ENCODE assay signal across 1 cellular context in the genomic region with DNA sequence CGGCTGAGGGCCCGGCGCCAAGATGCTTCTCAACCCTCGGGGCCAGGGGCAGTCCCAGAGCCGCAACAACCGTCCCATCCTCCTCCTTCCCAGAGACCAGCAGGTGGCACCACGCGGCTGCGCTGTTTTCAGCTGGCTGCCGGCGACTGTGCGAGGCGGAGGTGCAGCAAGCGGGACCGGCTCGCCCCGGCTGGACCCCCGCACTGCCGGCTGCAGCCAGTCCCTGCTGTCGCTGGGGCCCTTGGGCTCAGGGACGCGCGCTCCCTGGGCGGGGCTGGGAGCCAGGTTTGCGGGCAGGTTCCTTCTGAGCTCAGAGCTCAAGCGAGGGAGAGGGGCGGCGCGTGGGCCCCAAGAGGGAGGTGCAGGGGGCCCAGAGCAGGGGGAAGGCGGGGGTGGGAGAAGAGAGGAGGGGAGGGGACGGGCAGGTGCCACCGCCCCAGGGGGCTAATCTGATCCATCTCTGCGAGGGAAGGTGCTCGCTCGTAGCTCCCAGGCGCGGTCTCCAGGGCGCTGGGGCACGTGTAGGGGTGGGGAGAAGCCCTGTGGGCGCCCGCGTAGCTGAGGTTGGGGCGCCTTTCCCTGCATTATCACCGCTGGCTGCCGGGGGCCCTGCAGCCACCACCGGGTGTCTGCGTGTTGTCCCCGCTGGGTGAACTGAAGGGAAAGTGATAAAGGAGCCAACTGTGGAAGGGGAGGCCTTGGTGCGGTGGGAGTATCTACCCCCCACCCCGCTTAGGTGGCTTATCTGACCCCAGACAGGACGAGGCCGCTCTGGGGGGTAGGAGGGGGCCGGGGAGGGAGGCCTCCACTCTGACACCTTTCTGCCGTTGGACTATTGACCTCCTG.
TF ChIP-seq lines count a peak whose summit lies in the region.

No MANE protein-coding gene starts in this region.

TF ChIP-seq in HepG2, 621 proteins besides CTCF, POLR2A, EP300 and RAD21 (continued from another document and continues in another):
- TF ChIP-seq, protein P1, sequence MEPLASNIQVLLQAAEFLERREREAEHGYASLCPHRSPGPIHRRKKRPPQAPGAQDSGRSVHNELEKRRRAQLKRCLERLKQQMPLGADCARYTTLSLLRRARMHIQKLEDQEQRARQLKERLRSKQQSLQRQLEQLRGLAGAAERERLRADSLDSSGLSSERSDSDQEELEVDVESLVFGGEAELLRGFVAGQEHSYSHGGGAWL (CRISPR knock-in tag; IDR thresholded peaks at IDR 0.05), result peak; percentile 2; the same call in 1 of the 2 replicates
- TF ChIP-seq ZNF660 (CRISPR knock-in tag; IDR thresholded peaks at IDR 0.05; ENCODE audit: borderline replicate concordance, low read depth), result no peak
- TF ChIP-seq ZBTB33 (CRISPR knock-in tag; IDR thresholded peaks at IDR 0.05), result peak; percentile 52
- TF ChIP-seq SRSF9 (IDR thresholded peaks at IDR 0.05; ENCODE audit: borderline replicate concordance, insufficient read depth, low read depth, low read length, poor library complexity, severe bottlenecking), result no peak
- no peak for TF ChIP-seq ZNF589 (CRISPR knock-in tag; conservative IDR thresholded peaks at IDR 0.05)
- 0 out of 2 replicates have a peak, but pooled peaks have one; percentile 3 for TF ChIP-seq ZNF629 (CRISPR knock-in tag; conservative IDR thresholded peaks at IDR 0.05)
- TF ChIP-seq RARA (CRISPR knock-in tag; IDR thresholded peaks at IDR 0.05), result peak; percentile 41
- peak; percentile 99 for TF ChIP-seq UBTF (CRISPR knock-in tag; IDR thresholded peaks at IDR 0.05)
- TF ChIP-seq, protein P2, sequence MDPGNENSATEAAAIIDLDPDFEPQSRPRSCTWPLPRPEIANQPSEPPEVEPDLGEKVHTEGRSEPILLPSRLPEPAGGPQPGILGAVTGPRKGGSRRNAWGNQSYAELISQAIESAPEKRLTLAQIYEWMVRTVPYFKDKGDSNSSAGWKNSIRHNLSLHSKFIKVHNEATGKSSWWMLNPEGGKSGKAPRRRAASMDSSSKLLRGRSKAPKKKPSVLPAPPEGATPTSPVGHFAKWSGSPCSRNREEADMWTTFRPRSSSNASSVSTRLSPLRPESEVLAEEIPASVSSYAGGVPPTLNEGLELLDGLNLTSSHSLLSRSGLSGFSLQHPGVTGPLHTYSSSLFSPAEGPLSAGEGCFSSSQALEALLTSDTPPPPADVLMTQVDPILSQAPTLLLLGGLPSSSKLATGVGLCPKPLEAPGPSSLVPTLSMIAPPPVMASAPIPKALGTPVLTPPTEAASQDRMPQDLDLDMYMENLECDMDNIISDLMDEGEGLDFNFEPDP (CRISPR knock-in tag; conservative IDR thresholded peaks at IDR 0.05), result 0 out of 2 replicates have a peak, but pooled peaks have one; percentile 49
- no peak for TF ChIP-seq MIER2 (CRISPR knock-in tag; IDR thresholded peaks at IDR 0.05)
- no peak for TF ChIP-seq PRDM10 (CRISPR knock-in tag; IDR thresholded peaks at IDR 0.05; ENCODE audit: low read depth)
- TF ChIP-seq SOX5 (CRISPR knock-in tag; IDR thresholded peaks at IDR 0.05; ENCODE audit: borderline replicate concordance), result peak; percentile 49
- TF ChIP-seq TMF1 (CRISPR knock-in tag; IDR thresholded peaks at IDR 0.05; ENCODE audit: low read depth), result peak; percentile 54; the same call in 1 of the 2 replicates
- no peak; the same call in 1 of the 2 replicates for TF ChIP-seq IRF9 (CRISPR knock-in tag; IDR thresholded peaks at IDR 0.05; ENCODE audit: borderline replicate concordance)
- TF ChIP-seq, protein P3, sequence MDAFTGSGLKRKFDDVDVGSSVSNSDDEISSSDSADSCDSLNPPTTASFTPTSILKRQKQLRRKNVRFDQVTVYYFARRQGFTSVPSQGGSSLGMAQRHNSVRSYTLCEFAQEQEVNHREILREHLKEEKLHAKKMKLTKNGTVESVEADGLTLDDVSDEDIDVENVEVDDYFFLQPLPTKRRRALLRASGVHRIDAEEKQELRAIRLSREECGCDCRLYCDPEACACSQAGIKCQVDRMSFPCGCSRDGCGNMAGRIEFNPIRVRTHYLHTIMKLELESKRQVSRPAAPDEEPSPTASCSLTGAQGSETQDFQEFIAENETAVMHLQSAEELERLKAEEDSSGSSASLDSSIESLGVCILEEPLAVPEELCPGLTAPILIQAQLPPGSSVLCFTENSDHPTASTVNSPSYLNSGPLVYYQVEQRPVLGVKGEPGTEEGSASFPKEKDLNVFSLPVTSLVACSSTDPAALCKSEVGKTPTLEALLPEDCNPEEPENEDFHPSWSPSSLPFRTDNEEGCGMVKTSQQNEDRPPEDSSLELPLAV (CRISPR knock-in tag; conservative IDR thresholded peaks at IDR 0.05; ENCODE audit: low read depth), result no peak
- TF ChIP-seq, protein P4, sequence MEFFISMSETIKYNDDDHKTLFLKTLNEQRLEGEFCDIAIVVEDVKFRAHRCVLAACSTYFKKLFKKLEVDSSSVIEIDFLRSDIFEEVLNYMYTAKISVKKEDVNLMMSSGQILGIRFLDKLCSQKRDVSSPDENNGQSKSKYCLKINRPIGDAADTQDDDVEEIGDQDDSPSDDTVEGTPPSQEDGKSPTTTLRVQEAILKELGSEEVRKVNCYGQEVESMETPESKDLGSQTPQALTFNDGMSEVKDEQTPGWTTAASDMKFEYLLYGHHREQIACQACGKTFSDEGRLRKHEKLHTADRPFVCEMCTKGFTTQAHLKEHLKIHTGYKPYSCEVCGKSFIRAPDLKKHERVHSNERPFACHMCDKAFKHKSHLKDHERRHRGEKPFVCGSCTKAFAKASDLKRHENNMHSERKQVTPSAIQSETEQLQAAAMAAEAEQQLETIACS (CRISPR knock-in tag; IDR thresholded peaks at IDR 0.05), result peak; percentile 75; the same call in 1 of the 2 replicates
- no peak for TF ChIP-seq ZNF639 (CRISPR knock-in tag; conservative IDR thresholded peaks at IDR 0.05)
- TF ChIP-seq, protein P5, sequence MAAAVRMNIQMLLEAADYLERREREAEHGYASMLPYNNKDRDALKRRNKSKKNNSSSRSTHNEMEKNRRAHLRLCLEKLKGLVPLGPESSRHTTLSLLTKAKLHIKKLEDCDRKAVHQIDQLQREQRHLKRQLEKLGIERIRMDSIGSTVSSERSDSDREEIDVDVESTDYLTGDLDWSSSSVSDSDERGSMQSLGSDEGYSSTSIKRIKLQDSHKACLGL (CRISPR knock-in tag; IDR thresholded peaks at IDR 0.05), result peak; percentile 92
- TF ChIP-seq NCOR1 (IDR thresholded peaks at IDR 0.05; ENCODE audit: borderline replicate concordance, low read length), result no peak; the same call in 1 of the 2 replicates
- TF ChIP-seq, protein P6, sequence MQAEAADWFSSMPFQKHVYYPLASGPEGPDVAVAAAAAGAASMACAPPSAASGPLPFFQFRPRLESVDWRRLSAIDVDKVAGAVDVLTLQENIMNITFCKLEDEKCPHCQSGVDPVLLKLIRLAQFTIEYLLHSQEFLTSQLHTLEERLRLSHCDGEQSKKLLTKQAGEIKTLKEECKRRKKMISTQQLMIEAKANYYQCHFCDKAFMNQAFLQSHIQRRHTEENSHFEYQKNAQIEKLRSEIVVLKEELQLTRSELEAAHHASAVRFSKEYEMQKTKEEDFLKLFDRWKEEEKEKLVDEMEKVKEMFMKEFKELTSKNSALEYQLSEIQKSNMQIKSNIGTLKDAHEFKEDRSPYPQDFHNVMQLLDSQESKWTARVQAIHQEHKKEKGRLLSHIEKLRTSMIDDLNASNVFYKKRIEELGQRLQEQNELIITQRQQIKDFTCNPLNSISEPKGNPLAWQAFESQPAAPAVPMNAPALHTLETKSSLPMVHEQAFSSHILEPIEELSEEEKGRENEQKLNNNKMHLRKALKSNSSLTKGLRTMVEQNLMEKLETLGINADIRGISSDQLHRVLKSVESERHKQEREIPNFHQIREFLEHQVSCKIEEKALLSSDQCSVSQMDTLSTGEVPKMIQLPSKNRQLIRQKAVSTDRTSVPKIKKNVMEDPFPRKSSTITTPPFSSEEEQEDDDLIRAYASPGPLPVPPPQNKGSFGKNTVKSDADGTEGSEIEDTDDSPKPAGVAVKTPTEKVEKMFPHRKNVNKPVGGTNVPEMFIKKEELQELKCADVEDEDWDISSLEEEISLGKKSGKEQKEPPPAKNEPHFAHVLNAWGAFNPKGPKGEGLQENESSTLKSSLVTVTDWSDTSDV (CRISPR knock-in tag; IDR thresholded peaks at IDR 0.05), result no peak
- peak; percentile 62 for TF ChIP-seq MIXL1 (CRISPR knock-in tag; IDR thresholded peaks at IDR 0.05)
- TF ChIP-seq GATA4 (IDR thresholded peaks at IDR 0.05; ENCODE audit: borderline replicate concordance, low read depth), result 0 out of 2 replicates have a peak, but pooled peaks have one; percentile 12
- TF ChIP-seq ZNF333 (CRISPR knock-in tag; IDR thresholded peaks at IDR 0.05; ENCODE audit: borderline replicate concordance), result peak; percentile 62; the same call in 1 of the 2 replicates
- TF ChIP-seq DNMT3B (CRISPR knock-in tag; conservative IDR thresholded peaks at IDR 0.05), result no peak
